ENCODE assay signal across 1 cellular context in the genomic region with DNA sequence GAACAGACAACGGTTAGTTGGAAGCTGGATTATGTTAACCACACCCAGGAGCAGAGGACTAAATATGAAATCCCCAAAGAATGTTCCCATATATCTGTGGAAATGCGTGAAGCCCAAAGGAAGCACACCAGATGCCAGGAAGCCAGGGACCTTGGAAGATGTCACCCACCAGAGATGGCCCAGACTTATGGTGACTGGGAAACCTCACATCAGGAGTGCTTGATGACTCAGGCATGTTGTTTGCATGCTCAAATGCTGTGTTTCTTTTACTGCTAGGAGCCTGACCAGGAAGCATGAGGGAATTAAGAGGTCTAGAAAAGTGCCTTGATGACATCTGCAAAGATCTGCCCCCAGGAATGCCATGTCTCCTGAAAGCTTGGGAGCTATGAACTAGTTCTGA.
TF ChIP-seq lines count a peak whose summit lies in the region.

No MANE protein-coding gene starts in this region.

TF ChIP-seq in GM23338, 12 proteins besides CTCF, POLR2A, EP300 and RAD21 (continued from another document):
- TF ChIP-seq ZNF462 (CRISPR knock-in tag; IDR thresholded peaks at IDR 0.05) (no peak), NANOG (IDR thresholded peaks at IDR 0.05; ENCODE audit: borderline replicate concordance) (no peak), STAT1 (IDR thresholded peaks at IDR 0.05; ENCODE audit: unreplicated experiment) (no peak)
